ENCODE assay signal across 8 cellular contexts in the genomic region with DNA sequence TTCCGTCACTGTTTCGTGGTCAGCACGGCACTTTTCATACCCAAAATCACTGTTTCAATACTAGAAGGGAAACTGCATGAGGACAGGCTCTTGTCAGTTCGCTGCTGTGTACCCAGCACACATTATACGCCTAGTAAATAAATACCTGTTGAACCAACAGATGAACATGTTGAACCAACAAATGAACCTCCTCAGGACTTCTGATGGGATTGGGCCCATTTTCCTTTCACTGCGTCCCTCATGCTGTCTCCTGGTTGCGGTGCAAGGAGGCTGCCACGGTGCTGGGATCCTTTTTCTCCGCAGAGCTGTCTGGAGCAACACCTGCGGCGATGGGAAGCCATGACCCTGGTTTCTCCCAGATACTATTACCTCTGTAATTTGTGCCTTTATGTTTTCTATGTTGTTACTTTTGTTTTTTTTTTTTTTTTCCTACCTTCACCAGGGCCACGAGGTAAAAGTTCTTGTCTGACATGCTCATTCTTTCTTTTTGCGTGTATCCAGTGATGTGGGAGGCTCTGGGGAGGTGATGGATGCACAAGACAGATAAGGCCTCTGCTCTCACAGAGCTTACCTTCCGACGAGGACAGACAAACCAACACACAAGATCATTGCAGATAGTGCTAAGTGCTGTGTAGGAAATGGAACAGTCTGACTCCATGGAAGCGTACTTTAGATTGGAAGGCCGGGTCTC. TPM values are rescaled to one million over a fixed set of nuclear protein-coding genes. Genes with fewer than 3 reads are reported as not detected.
DNase-seq lines count a peak whose midpoint lies in the region; ATAC-seq, FAIRE-seq and TF ChIP-seq lines count a peak whose summit lies in the region.

No MANE protein-coding gene starts in this region.

- H2BK20ac ChIP-seq in H1 (ENCODE audit: low read length) = no peak overlapping the region

- no peak for FAIRE-seq in H1 (lab: Jason Lieb, UNC)

- WGBS in H1 (ENCODE audit: extremely low coverage in 1 of 2, insufficient coverage in 1 of 2, insufficient read length in 1 of 2, insufficient replicate concordance in 2 of 2, low coverage in 1 of 2, low lambda C conversion rate in 2 of 2, missing lambda C conversion rate in 1 of 2), 2 experiments = 84% methylated on average over 17 of the region's 17 CpGs; no CpG with 5 or more reads in 1 of the 2 experiments

- peaks cover 60% of the 10 kb centered on the region for H3K79me2 ChIP-seq in OCI-LY3 (ENCODE audit: low read length)
- peaks cover 24 to 54% of the 10 kb centered on the region in 2 experiments for H3K79me2 ChIP-seq in H1 (ENCODE audit: control insufficient read depth in 1 of 2, insufficient read depth in 2 of 2, low read length in 2 of 2)

- H3K4ac ChIP-seq in H1 (replicated peaks; ENCODE audit: insufficient read length, low read depth, low read length) = no peak overlapping the region

- no peak overlapping the region for H4K8ac ChIP-seq in H1 (ENCODE audit: extremely low read depth, insufficient read depth, low read length)

- peaks cover 0 to 3% (median 0%) of the 10 kb centered on the region in 7 donors for H3K9me3 Mint-ChIP-seq in CD14-positive monocyte
- no peaks in the 10 kb centered on the region for H3K9me3 Mint-ChIP-seq in neural crest cell

- CTCF ChIA-PET in H1 (lab: Charles Lee; ENCODE audit: partially characterized antibody) = interaction anchor here (1.4 kb wide), 1 partner anchor 143 kb away, joined by 5 read pairs; no protein-coding TSS in a partner anchor

- H3K27ac ChIP-seq in OCI-LY3 (ENCODE audit: low read length) (no peak overlapping the region), H1 (ENCODE audit: low read depth, low read length) (no peak overlapping the region)

- H3K27me3 ChIP-seq in OCI-LY3 (ENCODE audit: low read depth, low read length) = no peaks in the 10 kb centered on the region
- H3K27me3 ChIP-seq in H1 (replicated peaks in 1 of 4; ENCODE audit: control insufficient read depth in 3 of 4, extremely low read depth in 1 of 4, insufficient read depth in 3 of 4, low read length in 3 of 4) = no peaks in the 10 kb centered on the region

- H3K23ac ChIP-seq in H1 (ENCODE audit: insufficient read length) = no peak overlapping the region

- H3K4me2 ChIP-seq in OCI-LY3 (ENCODE audit: low read length) (peak overlapping the region; percentile 95), H1 (ENCODE audit: insufficient read depth in 1 of 2, low read depth in 2 of 2, low read length in 2 of 2) (peak overlapping the region; percentile 75 to 96)

- peak overlapping the region; percentile 89 to 95 for H3K4me3 Mint-ChIP-seq in CD14-positive monocyte
- H3K4me3 Mint-ChIP-seq in neural crest cell = peak overlapping the region; percentile 89

- peaks cover 4% of the 10 kb centered on the region for H3K23me2 ChIP-seq in H1 (ENCODE audit: low read depth, low read length)

- H3K36me3 Mint-ChIP-seq in CD14-positive monocyte (peaks cover 11 to 24% of the 10 kb centered on the region in 2 donors), neural crest cell (ENCODE audit: low read depth) (peaks cover 6% of the 10 kb centered on the region)

- H3K4me3 ChIP-seq in OCI-LY3 (ENCODE audit: low read length) (peak overlapping the region; percentile 89), H1 (ENCODE audit: extremely low read depth in 1 of 4, insufficient read depth in 2 of 4, low read depth in 3 of 4, low read length in 4 of 4) (peak overlapping the region; percentile 55 to 79 (median 68))

- no peak overlapping the region for H3K56ac ChIP-seq in H1 (replicated peaks; ENCODE audit: insufficient read length, low read depth, low read length)

- H2AK5ac ChIP-seq in H1 (ENCODE audit: low read depth, low read length) = no peak overlapping the region

- H2BK12ac ChIP-seq in H1 (ENCODE audit: low read depth, low read length) = no peak overlapping the region; the same call in 1 of the 2 replicates

- TF ChIP-seq CTCF in CD14-positive monocyte (IDR thresholded peaks at IDR 0.05) (no peak), OCI-LY3 (IDR thresholded peaks at IDR 0.05; ENCODE audit: low read depth, low read length) (no peak), H1 (IDR thresholded peaks at IDR 0.05; ENCODE audit: control extremely low read depth in 1 of 3, insufficient read depth in 1 of 3, low read depth in 1 of 3, low read length in 3 of 3) (no peak), neural crest cell (conservative IDR thresholded peaks at IDR 0.05) (no peak)

- H2BK5ac ChIP-seq in H1 (ENCODE audit: low read depth, low read length) = no peak overlapping the region

- no peak overlapping the region for H2BK15ac ChIP-seq in H1 (ENCODE audit: low read length)

- peaks cover 2 to 11% (median 4%) of the 10 kb centered on the region in 3 donors for H3K27me3 Mint-ChIP-seq in CD14-positive monocyte (ENCODE audit: low read depth in 3 of 3)
- no peaks in the 10 kb centered on the region for H3K27me3 Mint-ChIP-seq in neural crest cell (ENCODE audit: low read depth)

- H2BK120ac ChIP-seq in H1 (replicated peaks; ENCODE audit: low read depth, low read length) = no peak overlapping the region

- POLR2A ChIA-PET in H1 (lab: Charles Lee; ENCODE audit: partially characterized antibody) = interaction anchor here (0.5 to 2.0 kb wide), 4 partner anchors 14 to 295 kb away, joined by 3 to 12 read pairs (median 3); no protein-coding TSS in a partner anchor

- no peaks in the 10 kb centered on the region for H3K9me3 ChIP-seq in OCI-LY3 (ENCODE audit: insufficient read depth, low read length)
- H3K9me3 ChIP-seq in H1 (ENCODE audit: insufficient read depth in 2 of 2, low read depth in 1 of 2, low read length in 1 of 2) = no peaks in the 10 kb centered on the region

- TF ChIP-seq RAD21 in H1 (IDR thresholded peaks at IDR 0.05 in 1 of 2, conservative IDR thresholded peaks at IDR 0.05 in 1 of 2; ENCODE audit: low read depth in 2 of 2, low read length in 2 of 2) = no peak

- H3K4me1 ChIP-seq in OCI-LY3 (ENCODE audit: low read length) (peaks cover 15% of the 10 kb centered on the region), H1 (replicated peaks in 1 of 4; ENCODE audit: control insufficient read depth in 3 of 4, insufficient read depth in 4 of 4, low read length in 3 of 4) (peaks cover 5 to 9% (median 6%) of the 10 kb centered on the region in 4 experiments; a peak in 6 of 7 replicates)

- H3K18ac ChIP-seq in H1 (ENCODE audit: extremely low read depth, low read length) = no peak overlapping the region

- H3K36me3 ChIP-seq in OCI-LY3 (replicated peaks; ENCODE audit: low read depth, low read length) (peaks cover 37% of the 10 kb centered on the region), H1 (ENCODE audit: control insufficient read depth in 2 of 4, insufficient read depth in 4 of 4, low read length in 3 of 4) (peaks cover 0 to 4% (median 2%) of the 10 kb centered on the region in 4 experiments; a peak in 2 of 8 replicates)

- H4K20me1 ChIP-seq in OCI-LY3 (ENCODE audit: insufficient read depth, low read length) (peaks cover 54% of the 10 kb centered on the region), H1 (replicated peaks in 1 of 2; ENCODE audit: control insufficient read depth in 1 of 2, insufficient read depth in 2 of 2, low read length in 2 of 2) (peaks cover 1 to 7% of the 10 kb centered on the region in 2 experiments)

- H2AFZ ChIP-seq in OCI-LY3 (ENCODE audit: low read depth, low read length) (no peak overlapping the region), H1 (ENCODE audit: low read length) (0 out of 2 replicates have a peak overlapping the region, but pooled peaks have one; percentile 14)

- no peak overlapping the region for H3K14ac ChIP-seq in H1 (ENCODE audit: insufficient read length)

- H3K4me1 Mint-ChIP-seq in CD14-positive monocyte (peaks cover 39% of the 10 kb centered on the region), neural crest cell (peaks cover 39% of the 10 kb centered on the region)

- H3K27ac Mint-ChIP-seq in CD14-positive monocyte (peak overlapping the region; percentile 94 to 98 (median 95)), neural crest cell (ENCODE audit: unreplicated experiment) (peak overlapping the region; percentile 82)

- TF ChIP-seq EP300 in H1 (IDR thresholded peaks at IDR 0.05; ENCODE audit: borderline replicate concordance in 1 of 2, low read depth in 2 of 2, low read length in 2 of 2) = no peak

- intact Hi-C loops in CD14-positive monocyte (cut with micrococcal nuclease) = loop anchor here (1.0 to 5.0 kb wide), 3 partner anchors 81 to 262 kb away; a partner anchor contains a TSS

- H3K79me1 ChIP-seq in H1 (ENCODE audit: low read depth, low read length) = peaks cover 6% of the 10 kb centered on the region

- H4K91ac ChIP-seq in H1 (replicated peaks; ENCODE audit: insufficient read length, low read length) = no peak overlapping the region

- H4K5ac ChIP-seq in H1 (ENCODE audit: insufficient read length, low read depth, low read length) = no peak overlapping the region

- H3K9ac ChIP-seq in OCI-LY3 (ENCODE audit: low read length) (peak overlapping the region; percentile 83), H1 (replicated peaks in 1 of 4; ENCODE audit: extremely low read depth in 1 of 4, low read depth in 3 of 4, low read length in 3 of 4) (peak overlapping the region; percentile 9 to 85 (median 51))

- TF ChIP-seq POLR2A in H1 (IDR thresholded peaks at IDR 0.05; ENCODE audit: control extremely low read depth in 1 of 2, low read depth in 2 of 2, low read length in 2 of 2) = no peak

- DNase-seq in CD14-positive monocyte (ENCODE audit: low spot score) (no peak), H1 (ENCODE audit: low read depth in 1 of 2, low spot score in 2 of 2) (no peak), neural crest cell (ENCODE audit: low read depth, low spot score) (no peak), hepatic stellate cell (ENCODE audit: low spot score) (no peak)

- ATAC-seq in HG03378 (IDR thresholded peaks at IDR 0.05; ENCODE audit: unreplicated experiment) (no peak), GM18502 (IDR thresholded peaks at IDR 0.05; ENCODE audit: poor library complexity, unreplicated experiment) (no peak), GM21515 (IDR thresholded peaks at IDR 0.05; ENCODE audit: unreplicated experiment) (no peak)

TF ChIP-seq in H1, 55 proteins besides CTCF, POLR2A, EP300 and RAD21 (continues in another document):
- no peak for TF ChIP-seq SAP30 (IDR thresholded peaks at IDR 0.05; ENCODE audit: insufficient read depth, insufficient replicate concordance, low read length)
- TF ChIP-seq MAFK (IDR thresholded peaks at IDR 0.05; ENCODE audit: low read depth, low read length) = no peak
- TF ChIP-seq NRF1 (IDR thresholded peaks at IDR 0.05; ENCODE audit: low read depth, low read length) = no peak
- no peak for TF ChIP-seq POLR2AphosphoS5 (IDR thresholded peaks at IDR 0.05; ENCODE audit: low read depth, low read length)

RNA-seq across cellular contexts. Expression of a gene that starts 1.1 kb away (rescaled TPM):
- 10 to 100 TPM in 1 of 2 donors, 1 to 10 TPM in 1; 8.5 to 14.3 TPM for polyA plus RNA-seq in CD14-positive monocyte
- total RNA-seq in H1 (2021; fragmentation: NEBNext Ultra II Directional; extraction: Animal tissue kit (Norgen Biotek cat#: 25700)) = 57.1 and 62.8 TPM in 2 replicates
- polyA plus RNA-seq in H1 (2011; rRNA removed) = 20.8 and 24.4 TPM in 2 replicates
- polyA plus RNA-seq in H1 (2011; cell fraction: cytosol; rRNA removed) = 28.6 TPM
- 17.8 TPM for polyA plus RNA-seq in H1 (2011; cell fraction: nucleus; rRNA removed)
- polyA plus RNA-seq in H1 (2012, experiment 1 of 2) = 41.8 to 48.7 TPM (median 43.8 TPM) in 4 replicates
- polyA plus RNA-seq in H1 (2012, experiment 2 of 2) = 19.7 TPM
- 24.6 TPM for polyA plus RNA-seq in H1 (2013, experiment 1 of 2)
- polyA plus RNA-seq in H1 (2013, experiment 2 of 2) = 28.1 TPM
- polyA minus RNA-seq in H1 (2011; rRNA and poly(A)+ RNA removed) = 16.9 and 17.8 TPM in 2 replicates
- polyA minus RNA-seq in H1 (2011; cell fraction: cytosol; rRNA and poly(A)+ RNA removed) = 20.2 TPM
- 15.5 TPM for polyA minus RNA-seq in H1 (2011; cell fraction: nucleus; rRNA and poly(A)+ RNA removed)
- 56.6 and 57.7 TPM in 2 replicates for total RNA-seq in neural crest cell
